10 cellular contexts compared by ENCODE assay signal in genomic region chr7:102472126-102473041, GRCh38. TPM values are rescaled to one million over a fixed set of nuclear protein-coding genes. Genes with fewer than 3 reads are reported as not detected.
A peak's percentile ranks its signal among the peaks of the same experiment; 100 is the strongest.
DNase-seq lines count a peak whose midpoint lies in the region; ATAC-seq lines count a peak whose summit lies in the region.
"Had no signal": no experiment of that assay in that cellular context is flagged by ENCODE, and none has a peak within 500 bp of the region (broad histone marks: within the 10 kb centered on the region; RNA-seq: fewer than 3 reads in every experiment).

No MANE protein-coding gene starts in this region.

- H3K27ac Mint-ChIP-seq in T-helper 17 cell, result peak overlapping the region; percentile 32
- H3K27ac Mint-ChIP-seq in stimulated activated memory B cell treated with anti-CD40 and anti-IgM and Interleukin-4, amounts not matched to agents 10 μg/mL and 1 μg/mL and 100 μg/mL, for 72 hours, result peak overlapping the region; percentile 26

- H3K4me1 Mint-ChIP-seq in T-helper 17 cell, result peaks cover 5% of the 10 kb centered on the region
- H3K4me1 Mint-ChIP-seq in stimulated activated memory B cell treated with anti-CD40 and anti-IgM and Interleukin-4, amounts not matched to agents 10 μg/mL and 1 μg/mL and 100 μg/mL, for 72 hours, result peaks cover 13% of the 10 kb centered on the region

- ATAC-seq in T-helper 17 cell (no peak), HG03442 (IDR thresholded peaks at IDR 0.05; ENCODE audit: unreplicated experiment) (no peak), GM21786 (IDR thresholded peaks at IDR 0.05; ENCODE audit: unreplicated experiment) (no peak)
- no peak for ATAC-seq in stimulated activated memory B cell treated with anti-CD40 and anti-IgM and Interleukin-4, amounts not matched to agents 10 μg/mL and 1 μg/mL and 100 μg/mL, for 72 hours

- H3K27me3 ChIP-seq in layer of hippocampus (ENCODE audit: control insufficient read depth, insufficient read depth, low read length), result no peaks in the 10 kb centered on the region

- no peak overlapping the region for H3K4me3 Mint-ChIP-seq in T-helper 17 cell
- no peak overlapping the region for H3K4me3 Mint-ChIP-seq in stimulated activated memory B cell treated with anti-CD40 and anti-IgM and Interleukin-4, amounts not matched to agents 10 μg/mL and 1 μg/mL and 100 μg/mL, for 72 hours

- peak; percentile 61 for DNase-seq in activated effector memory CD4-positive, alpha-beta T cell treated with anti-CD3 and anti-CD28 coated beads, Interleukin-2, amount 50 U/mL, for 16 hours
- no peak for DNase-seq in activated effector memory CD4-positive, alpha-beta T cell treated with Interleukin-2 at 50 U/mL for 16 hours
- DNase-seq in T-helper 17 cell, result no peak
- no peak for DNase-seq in stimulated activated CD4-positive, alpha-beta T cell treated with anti-CD3 and anti-CD28 coated beads, Interleukin-2, amount 100 ng/mL, for 48 hours
- DNase-seq: GOT3, midbrain had no signal

- no peaks in the 10 kb centered on the region for H3K27me3 Mint-ChIP-seq in T-helper 17 cell
- H3K27me3 Mint-ChIP-seq in stimulated activated memory B cell treated with anti-CD40 and anti-IgM and Interleukin-4, amounts not matched to agents 10 μg/mL and 1 μg/mL and 100 μg/mL, for 72 hours, result no peaks in the 10 kb centered on the region

- no peaks in the 10 kb centered on the region for H3K9me3 Mint-ChIP-seq in stimulated activated memory B cell treated with anti-CD40 and anti-IgM and Interleukin-4, amounts not matched to agents 10 μg/mL and 1 μg/mL and 100 μg/mL, for 72 hours

- no peaks in the 10 kb centered on the region for H3K36me3 Mint-ChIP-seq in T-helper 17 cell (ENCODE audit: low read depth)
- peaks cover 33% of the 10 kb centered on the region for H3K36me3 Mint-ChIP-seq in stimulated activated memory B cell treated with anti-CD40 and anti-IgM and Interleukin-4, amounts not matched to agents 10 μg/mL and 1 μg/mL and 100 μg/mL, for 72 hours

- H3K9me3 ChIP-seq in T-helper 17 cell (ENCODE audit: control insufficient read depth, low read length, poor library complexity, severe bottlenecking), result no peaks in the 10 kb centered on the region

- peak overlapping the region; percentile 46 for H3K27ac ChIP-seq in layer of hippocampus (ENCODE audit: low read depth, low read length)

RNA-seq across cellular contexts. Expression of gene POLR2J, which starts 6.3 kb away (rescaled TPM):
- 10 to 100 TPM; 35.6 to 37.9 TPM for total RNA-seq in T-helper 17 cell

RNA-seq across cellular contexts. Expression of gene LRWD1, which starts 7.6 kb away (rescaled TPM):
- 10 to 100 TPM; 13.5 to 15.2 TPM for total RNA-seq in T-helper 17 cell

RNA-seq across cellular contexts. Expression of gene ALKBH4, which starts 7.7 kb away (rescaled TPM):
- total RNA-seq in T-helper 17 cell, result 1 to 10 TPM; 4.4 to 5.5 TPM

RNA-seq across cellular contexts. Expression of gene ORAI2, which starts 39.0 kb away (rescaled TPM):
- 10 to 100 TPM; 33.9 to 50.5 TPM for total RNA-seq in T-helper 17 cell

RNA-seq across cellular contexts. Expression of gene RASA4B, which starts 45.2 kb away (rescaled TPM):
- total RNA-seq in T-helper 17 cell, result 10 to 100 TPM; 20.7 to 23.7 TPM
